ENCODE assay signal across 3 cellular contexts in genomic region chr3:8942746-8943488, GRCh38.
"Had no signal": no experiment of that assay in that cellular context is flagged by ENCODE, and none has a peak within 500 bp of the region (broad histone marks: within the 10 kb centered on the region; RNA-seq: fewer than 3 reads in every experiment).

No MANE protein-coding gene starts in this region.

- ATAC-seq: GM12878 had no signal

- DNase-seq: GDM1, GF-D8 had no signal

- H3K4me3 ChIP-seq: GM12878 had no signal
